ENCODE assay signal across 8 cellular contexts in the genomic region with DNA sequence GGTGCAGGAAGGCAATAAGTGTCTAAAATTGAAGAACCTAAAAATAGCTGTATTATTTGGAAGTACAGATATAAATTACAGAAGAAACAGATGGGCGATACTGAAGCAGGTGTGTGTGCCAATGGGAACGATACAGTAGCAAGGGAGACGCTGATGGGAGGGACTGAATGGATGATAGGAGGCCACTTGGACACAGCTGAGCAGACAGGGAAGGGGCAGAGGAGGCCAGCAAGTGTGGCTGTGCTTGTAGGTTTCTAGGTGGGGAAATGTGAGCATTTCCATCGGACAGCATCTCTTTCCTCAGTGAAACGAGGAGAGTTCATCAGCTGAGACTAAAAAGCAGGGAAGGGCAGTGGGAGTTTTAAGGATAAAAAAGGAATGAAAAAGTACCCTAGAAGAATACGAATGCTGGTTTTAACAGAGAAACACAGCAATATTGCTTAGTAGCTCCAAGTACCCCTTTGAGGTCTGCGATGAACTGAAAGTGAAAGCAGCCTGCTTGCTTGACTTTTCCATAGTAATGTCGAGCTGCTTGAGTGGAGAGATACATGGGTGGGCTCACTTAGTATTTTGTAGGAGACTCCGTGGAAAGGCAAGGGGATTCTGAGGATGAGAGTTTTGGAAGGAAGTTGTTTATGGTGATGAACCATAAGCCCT.
DNase-seq lines count a peak whose midpoint lies in the region; ATAC-seq, FAIRE-seq and TF ChIP-seq lines count a peak whose summit lies in the region.

No MANE protein-coding gene starts in this region.

- H3K36me3 Mint-ChIP-seq in T-helper 2 cell treated with Interferon-gamma antibody and Interleukin-4, amounts not matched to agents 5 μg/mL and 100 μg/mL, for 36 hours (ENCODE audit: low read depth) = no peaks in the 10 kb centered on the region

- no peak overlapping the region for H3K4me3 Mint-ChIP-seq in T-helper 2 cell treated with Interferon-gamma antibody and Interleukin-4, amounts not matched to agents 5 μg/mL and 100 μg/mL, for 36 hours

- TF ChIP-seq CTCF in kidney (IDR thresholded peaks at IDR 0.05; ENCODE audit: borderline replicate concordance, extremely low read depth, insufficient read depth) (no peak), vagina (IDR thresholded peaks at IDR 0.05) (no peak)

- H3K9me3 ChIP-seq in kidney (ENCODE audit: control insufficient read depth in 1 of 2, low read length in 2 of 2) (no peaks in the 10 kb centered on the region), vagina (no peaks in the 10 kb centered on the region)

- H3K27ac ChIP-seq in kidney (ENCODE audit: low read depth in 2 of 2, low read length in 2 of 2) = no peak overlapping the region
- H3K27ac ChIP-seq in vagina = peak overlapping the region; percentile 36

- ATAC-seq in Right ventricle myocardium superior (ENCODE audit: poor library complexity) (no peak), HG03460 (IDR thresholded peaks at IDR 0.05; ENCODE audit: unreplicated experiment) (no peak)

- H3K36me3 ChIP-seq in kidney (ENCODE audit: control insufficient read depth in 1 of 2, insufficient read depth in 2 of 2, low read length in 2 of 2) (no peaks in the 10 kb centered on the region), vagina (no peaks in the 10 kb centered on the region)

- no peak for TF ChIP-seq POLR2A in vagina (IDR thresholded peaks at IDR 0.05)

- intact Hi-C loops in cardiac septum (cut with DNase I) (no loop called here), Right ventricle myocardium superior (cut with DNase I) (no loop called here), kidney (cut with DNase I) (no loop called here), vagina (cut with DNase I) (no loop called here)

- peak overlapping the region; percentile 32 to 61 for H3K4me3 ChIP-seq in kidney (ENCODE audit: low read length in 2 of 2)
- H3K4me3 ChIP-seq in vagina = peak overlapping the region; percentile 35 to 38

- H3K27ac Mint-ChIP-seq in T-helper 2 cell treated with Interferon-gamma antibody and Interleukin-4, amounts not matched to agents 5 μg/mL and 100 μg/mL, for 36 hours = no peak overlapping the region

- peak overlapping the region in 1 of 2 donors; percentile 28 for H3K9ac ChIP-seq in kidney (ENCODE audit: low read length in 2 of 2)

- H3K4me1 Mint-ChIP-seq in T-helper 2 cell treated with Interferon-gamma antibody and Interleukin-4, amounts not matched to agents 5 μg/mL and 100 μg/mL, for 36 hours (ENCODE audit: low read depth) = peaks cover 6% of the 10 kb centered on the region

- no peak for FAIRE-seq in kidney (lab: Jason Lieb, UNC)

- no peaks in the 10 kb centered on the region for H3K4me1 ChIP-seq in kidney (ENCODE audit: control insufficient read depth in 1 of 2, insufficient read depth in 1 of 2, low read depth in 1 of 2, low read length in 2 of 2)
- no peaks in the 10 kb centered on the region for H3K4me1 ChIP-seq in vagina

- H3K9me3 Mint-ChIP-seq in T-helper 2 cell treated with Interferon-gamma antibody and Interleukin-4, amounts not matched to agents 5 μg/mL and 100 μg/mL, for 36 hours = no peaks in the 10 kb centered on the region

- DNase-seq in cardiac septum (ENCODE audit: low spot score) = peak; percentile 57
- no peak for DNase-seq in Right ventricle myocardium superior
- peak; percentile 43 for DNase-seq in KG1 (lab: John Stamatoyannopoulos, UW)
- peak; percentile 26 for DNase-seq in T-helper 2 cell treated with Interferon-gamma antibody and Interleukin-4, amounts not matched to agents 5 μg/mL and 100 μg/mL, for 36 hours (ENCODE audit: low spot score)
- no peak for DNase-seq in kidney
- no peak for DNase-seq in vagina (ENCODE audit: extremely low spot score in 2 of 2)
- DNase-seq in mesenteric fat pad (ENCODE audit: low spot score) = no peak

- no peaks in the 10 kb centered on the region for H3K27me3 ChIP-seq in vagina

- H3K27me3 Mint-ChIP-seq in T-helper 2 cell treated with Interferon-gamma antibody and Interleukin-4, amounts not matched to agents 5 μg/mL and 100 μg/mL, for 36 hours (ENCODE audit: low read depth) = no peaks in the 10 kb centered on the region

Comparison
In these comparisons a context has a peak if more than half of its experiments do, and no peak if none do; other contexts are left out.
1. DNase-seq: peak in cardiac septum (single experiment), KG1 (single experiment) and T-helper 2 cell treated with Interferon-gamma antibody and Interleukin-4, amounts not matched to agents 5 μg/mL and 100 μg/mL, for 36 hours (single experiment); none in Right ventricle myocardium superior (single experiment), kidney (single experiment), vagina (0 of 2) and mesenteric fat pad (single experiment).